ENCODE assay signal across 26 cellular contexts in genomic region chr17:50097907-50098306, GRCh38. TPM values are rescaled to one million over a fixed set of nuclear protein-coding genes. Genes with fewer than 3 reads are reported as not detected.
A peak's percentile ranks its signal among the peaks of the same experiment; 100 is the strongest.
DNase-seq lines count a peak whose midpoint lies in the region; ATAC-seq, FAIRE-seq and TF ChIP-seq lines count a peak whose summit lies in the region.
"Had no signal": no experiment of that assay in that cellular context is flagged by ENCODE, and none has a peak within 500 bp of the region (broad histone marks: within the 10 kb centered on the region; RNA-seq: fewer than 3 reads in every experiment).

No MANE protein-coding gene starts in this region.

- H3K9me3 ChIP-seq in BLaER1 (no peaks in the 10 kb centered on the region), K562 (replicated peaks; ENCODE audit: control insufficient read depth, insufficient read depth, low read depth, low read length) (no peaks in the 10 kb centered on the region), right lobe of liver (no peaks in the 10 kb centered on the region)
- H3K9me3 ChIP-seq: A549 had no signal

- in situ Hi-C loops in K562 (cut with MboI): loop anchor here (5.0 kb wide), 1 partner anchor 194 kb away; no protein-coding TSS in a partner anchor
- in situ Hi-C loops in GM13977 (cut with MboI; ENCODE audit: low pct_unique_long_range_greater_than_20kb, low sequenced_read_pairs, unreplicated experiment): no loop called here

- H3K9me1 ChIP-seq in K562 (ENCODE audit: control insufficient read depth, insufficient read depth, low read length): peaks cover 4% of the 10 kb centered on the region

- WGBS in K562 (ENCODE audit: insufficient coverage, low coverage, missing lambda C conversion rate): 29% methylated on average over 4 of the region's 4 CpGs
- WGBS in right lobe of liver (ENCODE audit: insufficient coverage, low coverage, low lambda C conversion rate, missing lambda C conversion rate): 28% methylated on average over 4 of the region's 4 CpGs
- WGBS in lower leg skin, 2 donors: 72 to 74% methylated on average over 4 of the region's 4 CpGs

- H3K36me3 ChIP-seq in BLaER1 (peaks cover 41% of the 10 kb centered on the region), K562 (ENCODE audit: control insufficient read depth, insufficient read depth, low read length) (no peaks in the 10 kb centered on the region), right lobe of liver (peaks cover 0 to 11% (median 4%) of the 10 kb centered on the region in 4 donors)

- FAIRE-seq in K562 (lab: Jason Lieb, UNC): no peak
- FAIRE-seq: A549, GM12878 had no signal

- H3K9ac ChIP-seq in BLaER1 (0 out of 2 replicates have a peak overlapping the region, but pooled peaks have one; percentile 3), K562 (ENCODE audit: insufficient read depth in 1 of 2, low read depth in 2 of 2, low read length in 2 of 2) (no peak overlapping the region)
- H3K9ac ChIP-seq: GM23248 had no signal

- H3K4me2 ChIP-seq in BLaER1: no peak overlapping the region
- H3K4me2 ChIP-seq in K562 (ENCODE audit: insufficient read depth, low read length): no peak overlapping the region
- H3K4me2 ChIP-seq: A549 had no signal

- intact Hi-C loops in K562 (cut with micrococcal nuclease) (no loop called here), right lobe of liver (cut with DNase I) (no loop called here), lower leg skin (cut with DNase I; ENCODE audit: low total_unique reads) (no loop called here)

- H3K27me3 ChIP-seq in BLaER1: no peaks in the 10 kb centered on the region
- peaks cover 10 to 26% of the 10 kb centered on the region in 2 experiments; a peak in 4 of 5 replicates for H3K27me3 ChIP-seq in K562 (ENCODE audit: control insufficient read depth in 2 of 2, insufficient read depth in 2 of 2, low read length in 2 of 2)
- H3K27me3 ChIP-seq in right lobe of liver: no peaks in the 10 kb centered on the region

- TF ChIP-seq CTCF in K562 (IDR thresholded peaks at IDR 0.05 in 2 of 3, conservative IDR thresholded peaks at IDR 0.05 in 1 of 3; ENCODE audit: insufficient read depth in 2 of 3, low read depth in 1 of 3, low read length in 3 of 3) (no peak), right lobe of liver (IDR thresholded peaks at IDR 0.05) (no peak), GM13977 (IDR thresholded peaks at IDR 0.05; ENCODE audit: extremely low read depth, insufficient read depth, missing control alignments) (no peak), lower leg skin (IDR thresholded peaks at IDR 0.05) (no peak), coronary artery (IDR thresholded peaks at IDR 0.05) (no peak)

- no peak overlapping the region for H2AFZ ChIP-seq in K562 (ENCODE audit: low read depth, low read length)
- H2AFZ ChIP-seq: GM23248 had no signal

- H3K27ac ChIP-seq in BLaER1 (no peak overlapping the region), K562 (ENCODE audit: extremely low read depth, low read depth, low read length) (no peak overlapping the region), right lobe of liver (peak overlapping the region in 2 of 3 donors; percentile 40 to 87), coronary artery (no peak overlapping the region)
- H3K27ac ChIP-seq: A549, GM23248, HL-60 had no signal

- H3K4me1 Mint-ChIP-seq in stimulated activated effector memory CD8-positive, alpha-beta T cell treated with anti-CD3 and anti-CD28 coated beads, Interleukin-12 subunit alpha, Interleukin-12 subunit beta, amount 100 ng/mL, for 72 hours: peaks cover 59% of the 10 kb centered on the region

- TF ChIP-seq RAD21 in K562 (CRISPR knock-in tag; conservative IDR thresholded peaks at IDR 0.05 in 1 of 2, IDR thresholded peaks at IDR 0.05 in 1 of 2): no peak

- ATAC-seq in K562: no peak
- ATAC-seq in right lobe of liver: no peak
- ATAC-seq in stimulated activated effector memory CD8-positive, alpha-beta T cell treated with anti-CD3 and anti-CD28 coated beads, Interleukin-12 subunit alpha, Interleukin-12 subunit beta, amount 100 ng/mL, for 72 hours: no peak
- ATAC-seq in HG03139 (IDR thresholded peaks at IDR 0.05; ENCODE audit: unreplicated experiment): no peak
- ATAC-seq: A549, GM12878 had no signal

- H4K20me1 ChIP-seq in BLaER1 (peaks cover 7% of the 10 kb centered on the region), K562 (replicated peaks; ENCODE audit: control insufficient read depth, insufficient read depth, low read length) (0 out of 2 replicates have a peak, but pooled peaks cover 12% of the 10 kb centered on the region)

- CTCF ChIA-PET in K562 (lab: Yijun Ruan, JAX; ENCODE audit: low intra/inter-chr PET ratio): interaction anchor here (0.5 kb wide), 1 partner anchor 190 kb away, joined by 6 read pairs; no protein-coding TSS in a partner anchor

- BruUV-seq in K562 (replicated peaks; lab: Mats Ljungman, UMichigan): no TSS peak

- H3K79me2 ChIP-seq in K562 (ENCODE audit: control insufficient read depth, insufficient read depth, low read length): no peaks in the 10 kb centered on the region

- H3K9me3 Mint-ChIP-seq in stimulated activated effector memory CD8-positive, alpha-beta T cell treated with anti-CD3 and anti-CD28 coated beads, Interleukin-12 subunit alpha, Interleukin-12 subunit beta, amount 100 ng/mL, for 72 hours: no peaks in the 10 kb centered on the region
- H3K9me3 Mint-ChIP-seq: H9, HFFc6 had no signal

- no peak for DNase-seq in K562 (ENCODE audit: extremely low read depth in 1 of 4, low spot score in 3 of 4)
- peak in 2 of 3 donors; percentile 50 to 54 for DNase-seq in right lobe of liver
- no peak for DNase-seq in stimulated activated effector memory CD8-positive, alpha-beta T cell treated with anti-CD3 and anti-CD28 coated beads, Interleukin-12 subunit alpha, Interleukin-12 subunit beta, amount 100 ng/mL, for 72 hours (ENCODE audit: low spot score in 2 of 2)
- DNase-seq in GM13977 (ENCODE audit: low spot score): no peak
- no peak for DNase-seq in lower leg skin (ENCODE audit: low spot score in 2 of 2)
- no peak for DNase-seq in coronary artery (ENCODE audit: low spot score)
- DNase-seq: COR-L47; DMS79 treated with DMSO at 0.1 percent for 48 hours; GM23248; H9; HFFc6; KG1; NCI-H1092 treated with DMSO at 0.1 percent for 48 hours; NCI-H1436 treated with DMSO at 0.1 percent for 48 hours; NCI-H1930; NCI-H2171; NCI-H345; NCI-H524; NCI-H774; NK-92 treated with Interleukin-12 subunit alpha and Interleukin-12 subunit beta, amount 100 ng/mL, for 24 hours; SIG-M5 had no signal

- no peak for TF ChIP-seq EP300 in K562 (IDR thresholded peaks at IDR 0.05; ENCODE audit: low read length)

- no peak overlapping the region for H3K4me3 ChIP-seq in BLaER1
- H3K4me3 ChIP-seq in K562: no peak overlapping the region
- no peak overlapping the region for H3K4me3 ChIP-seq in right lobe of liver
- H3K4me3 ChIP-seq in lower leg skin (ENCODE audit: low read depth, poor library complexity, severe bottlenecking): no peak overlapping the region
- no peak overlapping the region for H3K4me3 ChIP-seq in coronary artery
- H3K4me3 ChIP-seq: A549, GM12878, GM23248 had no signal

- H3K36me3 Mint-ChIP-seq in stimulated activated effector memory CD8-positive, alpha-beta T cell treated with anti-CD3 and anti-CD28 coated beads, Interleukin-12 subunit alpha, Interleukin-12 subunit beta, amount 100 ng/mL, for 72 hours: peaks cover 22% of the 10 kb centered on the region

- POLR2A ChIA-PET in K562 (lab: Yijun Ruan, JAX): interaction anchor here (0.6 to 0.8 kb wide), 2 partner anchors 17 to 62 kb away, joined by 3 to 4 read pairs; no protein-coding TSS in a partner anchor

- peak overlapping the region; percentile 62 for H3K27ac Mint-ChIP-seq in stimulated activated effector memory CD8-positive, alpha-beta T cell treated with anti-CD3 and anti-CD28 coated beads, Interleukin-12 subunit alpha, Interleukin-12 subunit beta, amount 100 ng/mL, for 72 hours
- H3K27ac Mint-ChIP-seq: H9, HFFc6 had no signal

- TF ChIP-seq POLR2A in K562 (conservative IDR thresholded peaks at IDR 0.05) (no peak), right lobe of liver (IDR thresholded peaks at IDR 0.05) (no peak), lower leg skin (IDR thresholded peaks at IDR 0.05) (no peak)

- peaks cover 24% of the 10 kb centered on the region for H3K4me1 ChIP-seq in BLaER1
- H3K4me1 ChIP-seq in K562 (replicated peaks in 1 of 2; ENCODE audit: control insufficient read depth in 2 of 2, insufficient read depth in 2 of 2, low read length in 2 of 2): peaks cover 25 to 36% of the 10 kb centered on the region in 2 experiments; a peak in 4 of 5 replicates
- peaks cover 0 to 60% (median 16%) of the 10 kb centered on the region in 4 donors for H3K4me1 ChIP-seq in right lobe of liver

- no peak overlapping the region for H3K4me3 Mint-ChIP-seq in stimulated activated effector memory CD8-positive, alpha-beta T cell treated with anti-CD3 and anti-CD28 coated beads, Interleukin-12 subunit alpha, Interleukin-12 subunit beta, amount 100 ng/mL, for 72 hours
- H3K4me3 Mint-ChIP-seq: H9, HFFc6 had no signal

RNA-seq across cellular contexts. Expression of gene PDK2, which starts 2.8 kb away (rescaled TPM):
- total RNA-seq in K562 (2011; cell fraction: chromatin; rRNA removed; ENCODE audit: low replicate concordance): 1.4 and 4.1 TPM in 2 replicates
- 1.1 and 3.0 TPM in 2 replicates for total RNA-seq in K562 (2011; cell fraction: nucleolus; rRNA removed)
- total RNA-seq in K562 (2011; cell fraction: nucleoplasm; rRNA removed): 0.37 and 0.53 TPM in 2 replicates
- total RNA-seq in K562 (2014; rRNA removed) (1.00 and 1.5 TPM in 2 replicates), K562 (2014; rRNA removed; fragmentation: Illumina TruSeq; extraction: Trizol) (0.38 and 0.87 TPM in 2 replicates), K562 (2015; rRNA removed; fragmentation: Illumina TruSeq; extraction: Trizol) (1.2 and 1.4 TPM in 2 replicates), K562 (2021) (1.9 and 2.5 TPM in 2 replicates), right lobe of liver (10 to 100 TPM; 25.0 to 58.0 (median 44.8) TPM), lower leg skin (10 to 100 TPM; 35.6 to 86.6 (median 57.0) TPM)
- polyA plus RNA-seq in K562 (2011; rRNA removed) (1.8 and 5.3 TPM in 2 replicates), K562 (2014; fragmentation: Illumina TruSeq; extraction: Trizol) (2.0 and 2.7 TPM in 2 replicates), K562 (2014; fragmentation: Nextera tagmentation; extraction: Ambion mirVana) (under 1 TPM; 0.03 to 0.08 TPM), K562 (2014; rRNA removed) (1.5 and 2.6 TPM in 2 replicates)
- polyA plus RNA-seq in K562 (2011; cell fraction: cytosol; rRNA removed): 3.7 and 10.5 TPM in 2 replicates
- 4.9 and 5.8 TPM in 2 replicates for polyA plus RNA-seq in K562 (2011; cell fraction: nucleus; rRNA removed)
- polyA plus RNA-seq in K562 (2012): 2.6 and 5.2 TPM in 2 replicates
- polyA minus RNA-seq in K562 (2011; rRNA and poly(A)+ RNA removed): 3.0 and 4.2 TPM in 2 replicates
- 3.3 and 9.3 TPM in 2 replicates for polyA minus RNA-seq in K562 (2011; cell fraction: cytosol; rRNA and poly(A)+ RNA removed)
- 1.6 and 1.8 TPM in 2 replicates for polyA minus RNA-seq in K562 (2011; cell fraction: nucleus; rRNA and poly(A)+ RNA removed)

RNA-seq across cellular contexts. Expression of gene SAMD14, which starts 32.1 kb away (rescaled TPM):
- total RNA-seq in K562 (2011; cell fraction: chromatin; rRNA removed; ENCODE audit: low replicate concordance): 0.18 and 1.0 TPM in 2 replicates
- 0.50 TPM in 1 of 2 replicates, not detected in the other for total RNA-seq in K562 (2011; cell fraction: nucleolus; rRNA removed)
- not detected in 2 replicates for total RNA-seq in K562 (2011; cell fraction: nucleoplasm; rRNA removed)
- total RNA-seq in K562 (2014; rRNA removed) (not detected in 2 replicates), K562 (2014; rRNA removed; fragmentation: Illumina TruSeq; extraction: Trizol) (not detected in 2 replicates), K562 (2015; rRNA removed; fragmentation: Illumina TruSeq; extraction: Trizol) (not detected in 2 replicates), K562 (2021) (0.07 TPM in 1 of 2 replicates, not detected in the other), right lobe of liver (1 to 10 TPM in 2 of 6 experiments, under 1 TPM in 3, not detected in 1; 0.50 to 3.8 (median 0.77) TPM), lower leg skin (under 1 TPM in 1 of 4 donors, not detected in 3; 0.39 TPM)
- polyA plus RNA-seq in K562 (2011; rRNA removed) (0.14 TPM in 1 of 2 replicates, not detected in the other), K562 (2014; fragmentation: Illumina TruSeq; extraction: Trizol) (0.04 TPM in 1 of 2 replicates, not detected in the other), K562 (2014; fragmentation: Nextera tagmentation; extraction: Ambion mirVana) (not detected), K562 (2014; rRNA removed) (0.11 TPM in 1 of 2 replicates, not detected in the other)
- 0.01 and 0.10 TPM in 2 replicates for polyA plus RNA-seq in K562 (2011; cell fraction: cytosol; rRNA removed)
- 0.15 and 0.24 TPM in 2 replicates for polyA plus RNA-seq in K562 (2011; cell fraction: nucleus; rRNA removed)
- polyA plus RNA-seq in K562 (2012): 0.07 and 0.22 TPM in 2 replicates
- 0.15 TPM in 1 of 2 replicates, not detected in the other for polyA minus RNA-seq in K562 (2011; rRNA and poly(A)+ RNA removed)
- not detected in 2 replicates for polyA minus RNA-seq in K562 (2011; cell fraction: cytosol; rRNA and poly(A)+ RNA removed)
- not detected in 2 replicates for polyA minus RNA-seq in K562 (2011; cell fraction: nucleus; rRNA and poly(A)+ RNA removed)

RNA-seq across cellular contexts. Expression of gene ITGA3, which starts 42.0 kb away (rescaled TPM):
- total RNA-seq in K562 (2011; cell fraction: chromatin; rRNA removed; ENCODE audit: low replicate concordance): 0.19 and 1.1 TPM in 2 replicates
- 1.1 and 4.2 TPM in 2 replicates for total RNA-seq in K562 (2011; cell fraction: nucleolus; rRNA removed)
- total RNA-seq in K562 (2011; cell fraction: nucleoplasm; rRNA removed): 0.51 and 1.1 TPM in 2 replicates
- total RNA-seq in K562 (2014; rRNA removed): 0.05 and 0.20 TPM in 2 replicates
- 0.10 and 0.33 TPM in 2 replicates for total RNA-seq in K562 (2014; rRNA removed; fragmentation: Illumina TruSeq; extraction: Trizol)
- total RNA-seq in K562 (2015; rRNA removed; fragmentation: Illumina TruSeq; extraction: Trizol): 0.11 and 0.14 TPM in 2 replicates
- 0.75 and 1.3 TPM in 2 replicates for total RNA-seq in K562 (2021)
- polyA plus RNA-seq in K562 (2011; rRNA removed): 0.15 and 0.16 TPM in 2 replicates
- 0.13 and 0.30 TPM in 2 replicates for polyA plus RNA-seq in K562 (2011; cell fraction: cytosol; rRNA removed)
- 0.86 and 1.1 TPM in 2 replicates for polyA plus RNA-seq in K562 (2011; cell fraction: nucleus; rRNA removed)
- 0.35 and 1.4 TPM in 2 replicates for polyA plus RNA-seq in K562 (2012)
- 0.13 and 0.24 TPM in 2 replicates for polyA plus RNA-seq in K562 (2014; fragmentation: Illumina TruSeq; extraction: Trizol)
- polyA plus RNA-seq in K562 (2014; fragmentation: Nextera tagmentation; extraction: Ambion mirVana): not detected
- 0.03 TPM in 2 replicates for polyA plus RNA-seq in K562 (2014; rRNA removed)
- polyA minus RNA-seq in K562 (2011; rRNA and poly(A)+ RNA removed): 1.1 TPM in 1 of 2 replicates, not detected in the other
- polyA minus RNA-seq in K562 (2011; cell fraction: cytosol; rRNA and poly(A)+ RNA removed): 0.19 and 2.6 TPM in 2 replicates
- 0.56 and 0.67 TPM in 2 replicates for polyA minus RNA-seq in K562 (2011; cell fraction: nucleus; rRNA and poly(A)+ RNA removed)
- 1 to 10 TPM; 1.4 to 3.7 (median 2.4) TPM for total RNA-seq in right lobe of liver
- total RNA-seq in lower leg skin: 100 to 1,000 TPM in 3 of 4 donors, 10 to 100 TPM in 1; 99.7 to 148 (median 121) TPM

RNA-seq across cellular contexts. Expression of gene PPP1R9B, which starts 52.6 kb away (rescaled TPM):
- total RNA-seq in K562 (2011; cell fraction: chromatin; rRNA removed; ENCODE audit: low replicate concordance): 29.7 and 49.5 TPM in 2 replicates
- 27.6 and 29.7 TPM in 2 replicates for total RNA-seq in K562 (2011; cell fraction: nucleolus; rRNA removed)
- 29.0 and 30.6 TPM in 2 replicates for total RNA-seq in K562 (2011; cell fraction: nucleoplasm; rRNA removed)
- 45.5 and 52.9 TPM in 2 replicates for total RNA-seq in K562 (2014; rRNA removed)
- total RNA-seq in K562 (2014; rRNA removed; fragmentation: Illumina TruSeq; extraction: Trizol): 9.9 and 14.5 TPM in 2 replicates
- total RNA-seq in K562 (2015; rRNA removed; fragmentation: Illumina TruSeq; extraction: Trizol): 28.6 and 29.0 TPM in 2 replicates
- total RNA-seq in K562 (2021): 56.6 and 63.5 TPM in 2 replicates
- 11.6 and 12.7 TPM in 2 replicates for polyA plus RNA-seq in K562 (2011; rRNA removed)
- polyA plus RNA-seq in K562 (2011; cell fraction: cytosol; rRNA removed): 11.9 and 15.6 TPM in 2 replicates
- 50.9 and 52.5 TPM in 2 replicates for polyA plus RNA-seq in K562 (2011; cell fraction: nucleus; rRNA removed)
- polyA plus RNA-seq in K562 (2012): 27.4 and 32.9 TPM in 2 replicates
- polyA plus RNA-seq in K562 (2014; fragmentation: Illumina TruSeq; extraction: Trizol): 24.7 and 25.5 TPM in 2 replicates
- polyA plus RNA-seq in K562 (2014; fragmentation: Nextera tagmentation; extraction: Ambion mirVana): under 1 TPM; 0.10 to 0.13 TPM
- 34.2 and 35.7 TPM in 2 replicates for polyA plus RNA-seq in K562 (2014; rRNA removed)
- polyA minus RNA-seq in K562 (2011; rRNA and poly(A)+ RNA removed): 18.9 and 21.8 TPM in 2 replicates
- polyA minus RNA-seq in K562 (2011; cell fraction: cytosol; rRNA and poly(A)+ RNA removed): 17.7 and 18.7 TPM in 2 replicates
- polyA minus RNA-seq in K562 (2011; cell fraction: nucleus; rRNA and poly(A)+ RNA removed): 12.4 and 25.9 TPM in 2 replicates
- 10 to 100 TPM in 5 of 6 experiments, 1 to 10 TPM in 1; 9.9 to 18.1 (median 12.0) TPM for total RNA-seq in right lobe of liver
- 10 to 100 TPM; 20.7 to 31.9 (median 29.5) TPM for total RNA-seq in lower leg skin

Comparison
In these comparisons a context has a peak if more than half of its experiments do, and no peak if none do; other contexts are left out.
1. H3K27ac ChIP-seq: peak in right lobe of liver (2 of 3); none in BLaER1 (single experiment), K562 (single experiment) and coronary artery (0 of 2).
2. DNase-seq: peak in right lobe of liver (2 of 3); none in K562 (0 of 4), stimulated activated effector memory CD8-positive, alpha-beta T cell treated with anti-CD3 and anti-CD28 coated beads, Interleukin-12 subunit alpha, Interleukin-12 subunit beta, amount 100 ng/mL, for 72 hours (0 of 2), GM13977 (single experiment), lower leg skin (0 of 2) and coronary artery (single experiment).
3. RNA of gene PDK2, which starts 2.8 kb away (total RNA-seq): 35.6 to 86.6 TPM in lower leg skin and 25.0 to 58.0 TPM in right lobe of liver; 0.37 to 4.1 TPM in K562; every median in the first group is over 4 times any median in the second.
4. RNA of gene ITGA3, which starts 42.0 kb away (total RNA-seq): 99.7 to 148 TPM in lower leg skin; 1.4 to 3.7 TPM in right lobe of liver and 0.05 to 4.2 TPM in K562; every median in the first group is over 10 times any median in the second.